1 cellular context compared by ENCODE assay signal in genomic region chr4:8200302-8200975, GRCh38.
TF ChIP-seq lines count a peak whose summit lies in the region.

No MANE protein-coding gene starts in this region.

TF ChIP-seq in HepG2, 621 proteins besides CTCF, POLR2A, EP300 and RAD21 (continued from another document):
- TF ChIP-seq TSC22D2 (CRISPR knock-in tag; IDR thresholded peaks at IDR 0.05; ENCODE audit: borderline replicate concordance): no peak
